18 cellular contexts compared by ENCODE assay signal in genomic region chr13:111897178-111897845, GRCh38.
"Had no signal": no experiment of that assay in that cellular context is flagged by ENCODE, and none has a peak within 500 bp of the region (broad histone marks: within the 10 kb centered on the region; RNA-seq: fewer than 3 reads in every experiment).

No MANE protein-coding gene starts in this region.

- H3K27ac Mint-ChIP-seq: activated CD4-positive, alpha-beta T cell treated with anti-CD3 and anti-CD28 coated beads, Interleukin-2, amount 10 ng/mL, durations not matched to agents 24 days and 14 days; activated CD8-positive, alpha-beta T cell treated with anti-CD3 and anti-CD28 coated beads, Interleukin-2, amount 10 ng/mL, durations not matched to agents 7 days and 5 days; natural killer cell; T-helper 1 cell treated with Interleukin-12 subunit alpha and Interleukin-12 subunit beta and Interleukin-4 antibody, amounts not matched to agents 30 μg/mL and 1 μg/mL, for 36 hours had no signal

- H3K9me3 ChIP-seq: esophagus muscularis mucosa, left ventricle myocardium inferior, prostate gland, right lobe of liver, stomach, testis, upper lobe of right lung had no signal

- DNase-seq: activated CD4-positive, alpha-beta T cell treated with anti-CD3 and anti-CD28 coated beads, Interleukin-2, amount 10 ng/mL, durations not matched to agents 24 days and 14 days; activated CD4-positive, CD25-positive, alpha-beta regulatory T cell; activated CD8-positive, alpha-beta T cell treated with anti-CD3 and anti-CD28 coated beads, Interleukin-2, amount 10 ng/mL, durations not matched to agents 7 days and 5 days; activated naive CD4-positive, alpha-beta T cell treated with anti-CD3 and anti-CD28 coated beads, Interleukin-2, amount 50 U/mL, for 16 hours; activated T-cell treated with anti-CD3 and anti-CD28 coated beads for 4 hours; left ventricle myocardium inferior; mesenchymal stem cell; natural killer cell; nucleus accumbens; spleen; stomach; testis; upper lobe of right lung had no signal

- H3K4me3 Mint-ChIP-seq: activated CD4-positive, alpha-beta T cell treated with anti-CD3 and anti-CD28 coated beads, Interleukin-2, amount 10 ng/mL, durations not matched to agents 24 days and 14 days; activated CD8-positive, alpha-beta T cell treated with anti-CD3 and anti-CD28 coated beads, Interleukin-2, amount 10 ng/mL, durations not matched to agents 7 days and 5 days; natural killer cell; T-helper 1 cell treated with Interleukin-12 subunit alpha and Interleukin-12 subunit beta and Interleukin-4 antibody, amounts not matched to agents 30 μg/mL and 1 μg/mL, for 36 hours had no signal

- H3K27me3 ChIP-seq: testis had no signal

- H3K4me1 ChIP-seq: prostate gland, right lobe of liver, testis had no signal

- H3K36me3 Mint-ChIP-seq: natural killer cell had no signal

- H3K9me3 Mint-ChIP-seq: natural killer cell had no signal

- H3K27ac ChIP-seq: cardiac muscle cell, esophagus muscularis mucosa, left ventricle myocardium inferior, prostate gland, right lobe of liver, spleen, stomach, testis, upper lobe of right lung had no signal

- ATAC-seq: activated CD8-positive, alpha-beta T cell treated with anti-CD3 and anti-CD28 coated beads, Interleukin-2, amount 10 ng/mL, durations not matched to agents 7 days and 5 days; natural killer cell; right lobe of liver; upper lobe of right lung had no signal

- H3K4me1 Mint-ChIP-seq: activated CD4-positive, alpha-beta T cell treated with anti-CD3 and anti-CD28 coated beads, Interleukin-2, amount 10 ng/mL, durations not matched to agents 24 days and 14 days; natural killer cell had no signal
